8 cellular contexts compared by ENCODE assay signal in genomic region chr5:180494510-180495181, GRCh38. TPM values are rescaled to one million over a fixed set of nuclear protein-coding genes. Genes with fewer than 3 reads are reported as not detected.
DNase-seq lines count a peak whose midpoint lies in the region; ATAC-seq and TF ChIP-seq lines count a peak whose summit lies in the region.

No MANE protein-coding gene starts in this region.

- H3K4me1 ChIP-seq in H9 (ENCODE audit: insufficient read depth, low read length) (peaks cover 6% of the 10 kb centered on the region; the same call in 1 of the 2 replicates), MM.1S (ENCODE audit: low read length) (peaks cover 4% of the 10 kb centered on the region; the same call in 1 of the 2 replicates)

- no peak overlapping the region for H3K56ac ChIP-seq in H9 (ENCODE audit: insufficient read length, low read depth, low read length)

- peak overlapping the region; percentile 55 for H4K5ac ChIP-seq in H9 (ENCODE audit: insufficient read length, low read depth, low read length)

- no peaks in the 10 kb centered on the region for H3K36me3 ChIP-seq in MM.1S (replicated peaks; ENCODE audit: insufficient read depth, low read length)

- H2AFZ ChIP-seq in H9 (ENCODE audit: low read length): no peak overlapping the region
- H2AFZ ChIP-seq in MM.1S (ENCODE audit: low read length): 0 out of 2 replicates have a peak overlapping the region, but pooled peaks have one; percentile 77

- no peak overlapping the region for H2BK20ac ChIP-seq in H9 (ENCODE audit: low read depth, low read length, poor library complexity, severe bottlenecking)

- no peak for TF ChIP-seq CTCF in GM13977 (IDR thresholded peaks at IDR 0.05; ENCODE audit: extremely low read depth, insufficient read depth, missing control alignments)
- TF ChIP-seq CTCF in H9 (conservative IDR thresholded peaks at IDR 0.05): no peak
- no peak for TF ChIP-seq CTCF in MM.1S (IDR thresholded peaks at IDR 0.05; ENCODE audit: low read length)
- TF ChIP-seq CTCF in fibroblast of villous mesenchyme (IDR thresholded peaks at IDR 0.05; ENCODE audit: insufficient read depth, low read depth, low read length): no peak
- peak; percentile 14 for TF ChIP-seq CTCF in neural crest cell (conservative IDR thresholded peaks at IDR 0.05)

- no peak overlapping the region for H3K23ac ChIP-seq in H9 (ENCODE audit: insufficient read length, low read depth, low read length)

- H4K20me1 ChIP-seq in H9 (ENCODE audit: control insufficient read depth, insufficient read depth, insufficient read length): no peaks in the 10 kb centered on the region
- peaks cover 4% of the 10 kb centered on the region; the same call in 1 of the 2 replicates for H4K20me1 ChIP-seq in MM.1S (ENCODE audit: insufficient read depth, low read length)

- H3K4me2 ChIP-seq in H9 (ENCODE audit: insufficient read depth, insufficient read length, low read length): peak overlapping the region; percentile 93
- peak overlapping the region; percentile 86 for H3K4me2 ChIP-seq in MM.1S (ENCODE audit: low read depth, low read length)

- no CpG with 5 or more reads among the region's 92 CpGs for WGBS in H9 (ENCODE audit: extremely low coverage, insufficient read length, low lambda C conversion rate)

- no peak overlapping the region for H2AK5ac ChIP-seq in H9 (ENCODE audit: insufficient read length, low read length)

- H3K9me3 Mint-ChIP-seq in H9: peaks cover 3 to 16% of the 10 kb centered on the region in 2 experiments; a peak in 3 of 5 replicates
- no peaks in the 10 kb centered on the region for H3K9me3 Mint-ChIP-seq in activated T-helper 17 cell treated with anti-CD3 and anti-CD28 coated beads, Interleukin-2, amount 50 U/mL, for 72 hours
- no peaks in the 10 kb centered on the region for H3K9me3 Mint-ChIP-seq in neural crest cell

- H3K4me3 ChIP-seq in MM.1S (ENCODE audit: low read length) (peak overlapping the region; percentile 90), fibroblast of villous mesenchyme (ENCODE audit: low read depth, low read length) (peak overlapping the region; percentile 79)

- H3K27me3 Mint-ChIP-seq in H9 (ENCODE audit: low read depth) (no peaks in the 10 kb centered on the region), neural crest cell (ENCODE audit: low read depth) (no peaks in the 10 kb centered on the region)
- H3K27me3 Mint-ChIP-seq in activated T-helper 17 cell treated with anti-CD3 and anti-CD28 coated beads, Interleukin-2, amount 50 U/mL, for 72 hours: no peaks in the 10 kb centered on the region

- H2BK15ac ChIP-seq in H9 (ENCODE audit: low read depth, low read length): no peak overlapping the region

- in situ Hi-C loops in GM13977 (cut with MboI; ENCODE audit: low pct_unique_long_range_greater_than_20kb, low sequenced_read_pairs, unreplicated experiment): no loop called here

- peaks cover 5% of the 10 kb centered on the region for H3K79me1 ChIP-seq in H9 (ENCODE audit: insufficient read depth, low read depth, low read length, poor library complexity, severe bottlenecking)

- H3K27ac Mint-ChIP-seq in H9 (peak overlapping the region; percentile 95 to 98 (median 97); a peak in 6 of 7 replicates), neural crest cell (ENCODE audit: unreplicated experiment) (peak overlapping the region; percentile 91)
- peak overlapping the region; percentile 93 for H3K27ac Mint-ChIP-seq in activated T-helper 17 cell treated with anti-CD3 and anti-CD28 coated beads, Interleukin-2, amount 50 U/mL, for 72 hours

- H3K27me3 ChIP-seq in H9 (ENCODE audit: insufficient read depth, low read length): no peaks in the 10 kb centered on the region
- H3K27me3 ChIP-seq in MM.1S (replicated peaks; ENCODE audit: insufficient read depth, low read length): no peaks in the 10 kb centered on the region

- peaks cover 40% of the 10 kb centered on the region for H3K79me2 ChIP-seq in H9 (ENCODE audit: insufficient read depth, low read length)
- H3K79me2 ChIP-seq in MM.1S (ENCODE audit: low read length): peaks cover 53% of the 10 kb centered on the region

- peak; percentile 76 for DNase-seq in GM13977 (ENCODE audit: low spot score)
- DNase-seq in H9: peak; percentile 48
- DNase-seq in MM.1S: peak; percentile 25
- DNase-seq in fibroblast of villous mesenchyme (ENCODE audit: low read depth): peak; percentile 28
- DNase-seq in neural crest cell (ENCODE audit: low read depth, low spot score): peak; percentile 20
- peak; percentile 31 for DNase-seq in superior temporal gyrus (ENCODE audit: extremely low spot score)
- no peak for DNase-seq in COLO829 (ENCODE audit: low spot score)

- peaks cover 6% of the 10 kb centered on the region for H3K23me2 ChIP-seq in H9 (ENCODE audit: insufficient read length, low read depth, low read length, poor library complexity, severe bottlenecking)

- H4K8ac ChIP-seq in H9 (replicated peaks; ENCODE audit: insufficient read length, low read depth, low read length): no peak overlapping the region

- H3K4me1 Mint-ChIP-seq in H9 (peaks cover 36 to 43% of the 10 kb centered on the region in 2 experiments), neural crest cell (peaks cover 44% of the 10 kb centered on the region)
- peaks cover 19% of the 10 kb centered on the region for H3K4me1 Mint-ChIP-seq in activated T-helper 17 cell treated with anti-CD3 and anti-CD28 coated beads, Interleukin-2, amount 50 U/mL, for 72 hours

- H3K4me3 Mint-ChIP-seq in H9 (peak overlapping the region; percentile 86 to 93), neural crest cell (peak overlapping the region; percentile 93)
- H3K4me3 Mint-ChIP-seq in activated T-helper 17 cell treated with anti-CD3 and anti-CD28 coated beads, Interleukin-2, amount 50 U/mL, for 72 hours: peak overlapping the region; percentile 90

- H3K9me2 ChIP-seq in MM.1S (replicated peaks; ENCODE audit: insufficient read depth, low read length): no peaks in the 10 kb centered on the region

- H3K9ac ChIP-seq in H9 (ENCODE audit: extremely low read depth, insufficient read length, low read length) (peak overlapping the region; percentile 95), MM.1S (ENCODE audit: low read length) (peak overlapping the region; percentile 90)

- peak overlapping the region; percentile 100 for H3K14ac ChIP-seq in H9 (ENCODE audit: insufficient read depth, low read length)

- no peak overlapping the region for H2BK5ac ChIP-seq in H9 (ENCODE audit: insufficient read length, low read length)

- peak overlapping the region; percentile 91 for H2BK120ac ChIP-seq in H9 (ENCODE audit: low read depth, low read length, poor library complexity, severe bottlenecking)

- no peak overlapping the region for H3T11ph ChIP-seq in H9 (ENCODE audit: low read length)

- H3K27ac ChIP-seq in H9 (ENCODE audit: insufficient read length, low read depth, low read length): no peak overlapping the region
- H3K27ac ChIP-seq in MM.1S (ENCODE audit: low read length): peak overlapping the region; percentile 71; the same call in 1 of the 2 replicates

- no peak overlapping the region for H2BK12ac ChIP-seq in H9 (ENCODE audit: insufficient read length, low read depth, low read length)

- H3K36me3 Mint-ChIP-seq in H9 (ENCODE audit: insufficient read depth in 1 of 3, low read depth in 3 of 3) (peaks cover 29 to 52% (median 47%) of the 10 kb centered on the region in 3 experiments), neural crest cell (ENCODE audit: low read depth) (peaks cover 10% of the 10 kb centered on the region)
- peaks cover 26% of the 10 kb centered on the region for H3K36me3 Mint-ChIP-seq in activated T-helper 17 cell treated with anti-CD3 and anti-CD28 coated beads, Interleukin-2, amount 50 U/mL, for 72 hours (ENCODE audit: low read depth)

- no peaks in the 10 kb centered on the region for H3K9me3 ChIP-seq in H9 (ENCODE audit: control insufficient read depth, low read depth, low read length)
- no peaks in the 10 kb centered on the region for H3K9me3 ChIP-seq in MM.1S (replicated peaks; ENCODE audit: insufficient read depth, low read length)

- peak overlapping the region; percentile 99 for H3K18ac ChIP-seq in H9 (ENCODE audit: insufficient read length, low read depth, low read length)

- H3F3A ChIP-seq in MM.1S (ENCODE audit: insufficient read depth, low read length): no peaks in the 10 kb centered on the region

- no peak overlapping the region; the same call in 1 of the 2 replicates for H3K4ac ChIP-seq in H9 (ENCODE audit: low read depth, low read length)

- ATAC-seq in activated T-helper 17 cell treated with anti-CD3 and anti-CD28 coated beads, Interleukin-2, amount 50 U/mL, for 72 hours (replicated peaks): peak; percentile 39

- H4K91ac ChIP-seq in H9 (ENCODE audit: insufficient read length, low read depth, low read length): no peak overlapping the region

RNA-seq across cellular contexts. Expression of gene CNOT6, which starts 0.5 kb away (rescaled TPM):
- total RNA-seq in H9 (2021) (41.7 and 45.0 TPM in 2 replicates), fibroblast of villous mesenchyme (8.7 and 16.4 TPM in 2 replicates), neural crest cell (70.6 and 75.7 TPM in 2 replicates)
- 10 to 100 TPM; 23.9 to 38.7 TPM for total RNA-seq in activated T-helper 17 cell treated with anti-CD3 and anti-CD28 coated beads, Interleukin-2, amount 50 U/mL, for 72 hours
